In the genomic region with DNA sequence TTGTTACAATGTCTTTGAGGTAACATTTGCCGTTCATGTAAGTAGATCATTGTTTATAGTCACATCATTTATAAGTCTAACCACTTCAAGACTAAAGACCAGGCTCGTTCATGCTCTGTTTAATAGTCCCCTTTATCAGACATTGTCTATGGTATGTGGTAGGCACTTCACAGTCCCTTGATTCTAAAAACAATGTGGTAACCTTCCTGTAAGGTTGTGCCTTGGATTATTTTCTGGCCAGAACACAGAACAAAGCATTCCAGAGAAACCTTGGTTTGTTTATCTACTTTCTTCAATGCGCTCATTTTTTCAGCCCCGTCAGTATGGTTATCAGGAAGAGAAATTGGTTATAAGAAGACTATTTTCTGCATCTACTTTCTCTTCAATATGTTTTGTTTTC, we compare ENCODE assay signal across 20 cellular contexts. TPM values are rescaled to one million over a fixed set of nuclear protein-coding genes. Genes with fewer than 3 reads are reported as not detected.
"Had no signal": no experiment of that assay in that cellular context is flagged by ENCODE, and none has a peak within 500 bp of the region (broad histone marks: within the 10 kb centered on the region; RNA-seq: fewer than 3 reads in every experiment).

No MANE protein-coding gene starts in this region.

- H3K9me3 ChIP-seq: esophagus squamous epithelium, lower lobe of right lung, mucosa of descending colon, psoas muscle, vagina had no signal

- H3K27ac Mint-ChIP-seq: activated B cell treated with CpG ODN at 0.5 μM for 24 hours; activated CD4-positive, alpha-beta T cell treated with anti-CD3 and anti-CD28 coated beads, Interleukin-2, amount 10 ng/mL, durations not matched to agents 7 days and 5 days; activated naive CD4-positive, alpha-beta T cell treated with anti-CD3 and anti-CD28 coated beads for 36 hours; activated T-helper 17 cell treated with anti-CD3 and anti-CD28 coated beads, Interleukin-2, amount 50 U/mL, for 72 hours; brain; naive thymus-derived CD8-positive, alpha-beta T cell; T-helper 17 cell had no signal

- H3K9me3 Mint-ChIP-seq: activated B cell treated with CpG ODN at 0.5 μM for 24 hours; activated CD4-positive, alpha-beta T cell treated with anti-CD3 and anti-CD28 coated beads, Interleukin-2, amount 10 ng/mL, durations not matched to agents 7 days and 5 days; activated naive CD4-positive, alpha-beta T cell treated with anti-CD3 and anti-CD28 coated beads for 36 hours; activated T-helper 17 cell treated with anti-CD3 and anti-CD28 coated beads, Interleukin-2, amount 50 U/mL, for 72 hours; naive thymus-derived CD8-positive, alpha-beta T cell had no signal

- ATAC-seq: activated T-helper 17 cell treated with anti-CD3 and anti-CD28 coated beads, Interleukin-2, amount 50 U/mL, for 72 hours; foreskin keratinocyte; lower lobe of right lung; mucosa of descending colon; naive thymus-derived CD8-positive, alpha-beta T cell; psoas muscle; T-helper 17 cell had no signal

- H3K36me3 ChIP-seq: esophagus squamous epithelium, lower lobe of right lung, vagina had no signal

- H3K4me1 ChIP-seq: esophagus squamous epithelium, foreskin keratinocyte, vagina had no signal

- H3K36me3 Mint-ChIP-seq: brain; naive thymus-derived CD8-positive, alpha-beta T cell had no signal

- H3K4me3 Mint-ChIP-seq: activated B cell treated with CpG ODN at 0.5 μM for 24 hours; activated CD4-positive, alpha-beta T cell treated with anti-CD3 and anti-CD28 coated beads, Interleukin-2, amount 10 ng/mL, durations not matched to agents 7 days and 5 days; activated naive CD4-positive, alpha-beta T cell treated with anti-CD3 and anti-CD28 coated beads for 36 hours; activated T-helper 17 cell treated with anti-CD3 and anti-CD28 coated beads, Interleukin-2, amount 50 U/mL, for 72 hours; brain; naive thymus-derived CD8-positive, alpha-beta T cell; T-helper 17 cell had no signal

- H3K4me3 ChIP-seq: esophagus squamous epithelium, lower lobe of right lung, mucosa of descending colon, psoas muscle, vagina had no signal

- DNase-seq: activated B cell treated with CpG ODN at 0.5 μM for 24 hours; activated CD4-positive, alpha-beta T cell treated with anti-CD3 and anti-CD28 coated beads, Interleukin-2, amount 10 ng/mL, durations not matched to agents 7 days and 5 days; activated naive CD4-positive, alpha-beta T cell treated with anti-CD3 and anti-CD28 coated beads for 36 hours; activated T-cell treated with anti-CD3 and anti-CD28 coated beads for 4 hours; esophagus squamous epithelium; foreskin keratinocyte; head of caudate nucleus; kidney; lower lobe of right lung; mucosa of descending colon; naive thymus-derived CD8-positive, alpha-beta T cell; nucleus accumbens; psoas muscle; stimulated activated CD4-positive, alpha-beta T cell treated with anti-CD3 and anti-CD28 coated beads, Interleukin-15, amount 100 ng/mL, for 24 hours; stimulated activated CD4-positive, alpha-beta T cell treated with anti-CD3 and anti-CD28 coated beads, Interleukin-4, amount 100 ng/mL, for 4 hours; T-helper 17 cell had no signal

- H3K4me1 Mint-ChIP-seq: activated B cell treated with CpG ODN at 0.5 μM for 24 hours; activated CD4-positive, alpha-beta T cell treated with anti-CD3 and anti-CD28 coated beads, Interleukin-2, amount 10 ng/mL, durations not matched to agents 7 days and 5 days; activated T-helper 17 cell treated with anti-CD3 and anti-CD28 coated beads, Interleukin-2, amount 50 U/mL, for 72 hours; brain; naive thymus-derived CD8-positive, alpha-beta T cell; T-helper 17 cell had no signal

- H3K27ac ChIP-seq: esophagus squamous epithelium, foreskin keratinocyte, lower lobe of right lung, psoas muscle, vagina had no signal

- H3K27me3 ChIP-seq: esophagus squamous epithelium, foreskin keratinocyte, vagina had no signal

RNA-seq across cellular contexts. Expression of gene ST3GAL6, which starts 16.3 kb away (rescaled TPM):
- total RNA-seq: activated B cell treated with CpG ODN at 0.5 μM for 24 hours; activated CD8-positive, alpha-beta memory T cell treated with anti-CD3 and anti-CD28 coated beads for 36 hours; activated naive CD4-positive, alpha-beta T cell treated with anti-CD3 and anti-CD28 coated beads for 36 hours; activated T-helper 17 cell treated with anti-CD3 and anti-CD28 coated beads, Interleukin-2, amount 50 U/mL, for 72 hours; naive thymus-derived CD8-positive, alpha-beta T cell had no signal
- polyA plus RNA-seq: naive thymus-derived CD8-positive, alpha-beta T cell had no signal
